Comparison of ENCODE assay signal across 11 cellular contexts in the genomic region with DNA sequence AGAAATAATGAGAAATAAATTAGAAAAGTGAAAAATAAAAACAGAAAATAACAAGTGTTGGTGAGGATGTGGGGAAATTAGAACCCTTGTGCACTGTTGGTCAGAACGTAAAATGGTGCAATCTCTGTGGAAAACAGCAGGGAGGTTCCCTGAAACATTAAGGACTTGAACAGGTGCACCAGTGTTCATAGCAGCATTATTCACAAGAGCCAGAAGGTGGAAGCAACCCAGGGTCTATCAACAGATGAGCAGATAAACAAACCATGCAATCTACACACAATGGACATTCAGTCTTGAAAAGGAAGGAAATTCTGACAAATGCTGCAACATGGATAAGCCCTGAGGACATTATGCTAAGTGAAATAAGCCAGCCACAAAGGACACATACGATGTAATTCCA.
"Had no signal": no experiment of that assay in that cellular context is flagged by ENCODE, and none has a peak within 500 bp of the region (broad histone marks: within the 10 kb centered on the region; RNA-seq: fewer than 3 reads in every experiment).

No MANE protein-coding gene starts in this region.

- H3K9me3 Mint-ChIP-seq: nephron progenitor cell had no signal

- H3K27ac Mint-ChIP-seq: nephron progenitor cell had no signal

- DNase-seq: activated CD4-positive, alpha-beta T cell treated with anti-CD3 and anti-CD28 coated beads for 1 hour; activated CD4-positive, alpha-beta T cell treated with anti-CD3 and anti-CD28 coated beads, Interleukin-2, amount 50 U/mL, for 48 hours; activated gamma-delta T cell treated with Interleukin-2 at 50 U/mL for 16 hours; activated T-cell treated with anti-CD3 and anti-CD28 coated beads, Interleukin-2, amount 50 U/mL, for 48 hours; foreskin keratinocyte; nephron progenitor cell; right lobe of liver; spleen; stimulated activated CD4-positive, alpha-beta T cell treated with anti-CD3 and anti-CD28 coated beads, Interleukin-1b, Interleukin-23, amount 100 ng/mL, for 48 hours; stimulated activated naive CD4-positive, alpha-beta T cell; T-helper 2 cell had no signal

- ATAC-seq: foreskin keratinocyte had no signal

- H3K4me3 Mint-ChIP-seq: nephron progenitor cell had no signal
